11 cellular contexts compared by ENCODE assay signal in genomic region chr13:59745395-59745788, GRCh38.
DNase-seq lines count a peak whose midpoint lies in the region; ATAC-seq and TF ChIP-seq lines count a peak whose summit lies in the region.
"Had no signal": no experiment of that assay in that cellular context is flagged by ENCODE, and none has a peak within 500 bp of the region (broad histone marks: within the 10 kb centered on the region; RNA-seq: fewer than 3 reads in every experiment).

No MANE protein-coding gene starts in this region.

- H4K5ac ChIP-seq in IMR-90 (ENCODE audit: low read depth, low read length) = no peak overlapping the region

- dilution Hi-C loops in IMR-90 (cut with HindIII; ENCODE audit: low sequenced_read_pairs, unreplicated experiment) = no loop called here

- intact Hi-C loops in IMR-90 (cut with micrococcal nuclease) (no loop called here), right cardiac atrium (cut with DNase I) (no loop called here)

- H3K9me3 ChIP-seq in IMR-90 (ENCODE audit: control insufficient read depth, insufficient read depth, low read length) = no peaks in the 10 kb centered on the region
- no peaks in the 10 kb centered on the region for H3K9me3 ChIP-seq in hepatocyte (ENCODE audit: low read depth)
- no peaks in the 10 kb centered on the region for H3K9me3 ChIP-seq in right cardiac atrium (ENCODE audit: control insufficient read depth, low read length)

- H2AK9ac ChIP-seq in IMR-90 (replicated peaks; ENCODE audit: low read depth, low read length, poor library complexity) = no peak overlapping the region

- H3K9me2 ChIP-seq in hepatocyte (replicated peaks; ENCODE audit: insufficient read depth) = no peaks in the 10 kb centered on the region

- H3K18ac ChIP-seq in IMR-90 (ENCODE audit: low read depth, low read length) = no peak overlapping the region

- H4K20me1 ChIP-seq in IMR-90 (ENCODE audit: insufficient read depth, low read length) = no peaks in the 10 kb centered on the region
- no peaks in the 10 kb centered on the region for H4K20me1 ChIP-seq in hepatocyte (ENCODE audit: insufficient read depth, poor library complexity, severe bottlenecking)

- H4K8ac ChIP-seq in IMR-90 (ENCODE audit: low read depth in 2 of 2, low read length in 2 of 2) = no peak overlapping the region

- BruUV-seq in IMR-90 (replicated peaks; lab: Mats Ljungman, UMichigan) = no TSS peak

- TF ChIP-seq POLR2A in IMR-90 (IDR thresholded peaks at IDR 0.05; ENCODE audit: low read depth, low read length) = no peak

- no peak overlapping the region for H2AFZ ChIP-seq in IMR-90 (replicated peaks; ENCODE audit: low read length, poor library complexity)
- peak overlapping the region; percentile 33 for H2AFZ ChIP-seq in hepatocyte

- CTCF ChIA-PET in IMR-90 (lab: Yijun Ruan, JAX) = no interaction called here

- H3K9ac ChIP-seq in IMR-90 (ENCODE audit: low read depth, low read length) = no peak overlapping the region

- H3K23ac ChIP-seq in IMR-90 (ENCODE audit: low read depth, low read length) = no peak overlapping the region

- H2BK20ac ChIP-seq in IMR-90 (ENCODE audit: low read depth, low read length) = no peak overlapping the region

- H3K9me1 ChIP-seq in IMR-90 (ENCODE audit: insufficient read depth, low read length) = 0 out of 2 replicates have a peak, but pooled peaks cover 2% of the 10 kb centered on the region

- H4K91ac ChIP-seq in IMR-90 (ENCODE audit: insufficient read depth, low read depth, low read length) = no peak overlapping the region

- no peaks in the 10 kb centered on the region for H3K27me3 ChIP-seq in IMR-90 (ENCODE audit: control insufficient read depth, insufficient read depth, low read length)
- no peaks in the 10 kb centered on the region for H3K27me3 ChIP-seq in hepatocyte
- H3K27me3 ChIP-seq in right cardiac atrium (ENCODE audit: control insufficient read depth, insufficient read depth) = no peaks in the 10 kb centered on the region

- TF ChIP-seq CTCF in IMR-90 (conservative IDR thresholded peaks at IDR 0.05; ENCODE audit: low read depth, low read length) = no peak
- no peak for TF ChIP-seq CTCF in hepatocyte (IDR thresholded peaks at IDR 0.05; ENCODE audit: poor library complexity)

- no peak overlapping the region for H3K14ac ChIP-seq in IMR-90 (replicated peaks; ENCODE audit: low read depth, low read length)

- peaks cover 3 to 6% of the 10 kb centered on the region in 2 experiments; a peak in 2 of 4 replicates for H3K79me1 ChIP-seq in IMR-90 (ENCODE audit: low read depth in 1 of 2, low read length in 2 of 2)

- H2BK120ac ChIP-seq in IMR-90 (ENCODE audit: low read depth, low read length) = no peak overlapping the region; the same call in 1 of the 2 replicates

- H3K4me2 ChIP-seq in IMR-90 (ENCODE audit: low read depth, low read length) (peak overlapping the region; percentile 45), hepatocyte (peak overlapping the region; percentile 42)

- peak; percentile 28 for DNase-seq in Caki2 (ENCODE audit: low read depth)
- DNase-seq in IMR-90 = peak; percentile 78
- peak; percentile 16 for DNase-seq in hepatocyte (ENCODE audit: low spot score)
- DNase-seq in activated gamma-delta T cell (lab: John Stamatoyannopoulos, UW) = no peak
- no peak for DNase-seq in NCI-H82 (lab: John Stamatoyannopoulos, UW)
- no peak for DNase-seq in right cardiac atrium
- DNase-seq in NCI-H446 (lab: John Stamatoyannopoulos, UW) = no peak
- DNase-seq: AML-193, Karpas-422, T-cell had no signal

- H3K27ac ChIP-seq in IMR-90 (ENCODE audit: insufficient read depth, low read length) = no peak overlapping the region
- H3K27ac ChIP-seq in hepatocyte = peak overlapping the region; percentile 47
- H3K27ac ChIP-seq in right cardiac atrium (ENCODE audit: low read length) = no peak overlapping the region

- ATAC-seq in GM21717 (IDR thresholded peaks at IDR 0.05; ENCODE audit: unreplicated experiment) (peak; percentile 23), IMR-90 (ENCODE audit: low read depth) (peak; percentile 68), right cardiac atrium (no peak)
- ATAC-seq: T-cell had no signal

- WGBS in IMR-90 (ENCODE audit: extremely low coverage in 2 of 2, insufficient read length in 1 of 2), 2 experiments = no CpG with 5 or more reads among the region's 1 CpG
- WGBS in hepatocyte (ENCODE audit: low lambda C conversion rate, missing lambda C conversion rate) = 57% methylated on average over 1 of the region's 1 CpG
- 67% methylated on average over 1 of the region's 1 CpG for WGBS in right cardiac atrium

- H3K79me2 ChIP-seq in hepatocyte = no peaks in the 10 kb centered on the region

- in situ Hi-C loops in Caki2 (cut with HindIII; ENCODE audit: low pct_unique_long_range_greater_than_20kb, low sequenced_read_pairs) = no loop called here
- in situ Hi-C loops in IMR-90 (cut with MboI; ENCODE audit: low sequenced_read_pairs) = no loop called here

- H2BK15ac ChIP-seq in IMR-90 (ENCODE audit: low read depth, low read length) = no peak overlapping the region

- POLR2A ChIA-PET in IMR-90 (lab: Charles Lee; ENCODE audit: unreplicated experiment) = no interaction called here

- no peak for TF ChIP-seq RAD21 in IMR-90 (IDR thresholded peaks at IDR 0.05; ENCODE audit: low read length)

- no peak overlapping the region for H3K4me3 ChIP-seq in IMR-90 (ENCODE audit: insufficient read depth, low read depth, low read length)
- no peak overlapping the region for H3K4me3 ChIP-seq in hepatocyte
- H3K4me3 ChIP-seq in right cardiac atrium (ENCODE audit: low read length) = no peak overlapping the region

- no peak overlapping the region for H3K4ac ChIP-seq in IMR-90 (ENCODE audit: low read depth, low read length)

- H2AK5ac ChIP-seq in IMR-90 (ENCODE audit: low read depth, low read length) = no peak overlapping the region

- H3K36me3 ChIP-seq in IMR-90 (ENCODE audit: control insufficient read depth, insufficient read depth, low read length) (no peaks in the 10 kb centered on the region), hepatocyte (replicated peaks; ENCODE audit: insufficient read depth, low read depth) (no peaks in the 10 kb centered on the region)

- no peak overlapping the region for H3K56ac ChIP-seq in IMR-90 (ENCODE audit: extremely low read depth, insufficient read depth, low read length)

- peaks cover 5% of the 10 kb centered on the region for H3K4me1 ChIP-seq in IMR-90 (ENCODE audit: control insufficient read depth, insufficient read depth, low read length)
- peaks cover 8% of the 10 kb centered on the region for H3K4me1 ChIP-seq in hepatocyte (ENCODE audit: insufficient read depth)
- H3K4me1 ChIP-seq in right cardiac atrium (ENCODE audit: control insufficient read depth, insufficient read depth, low read length) = no peaks in the 10 kb centered on the region

- peak overlapping the region; percentile 71 for H2BK5ac ChIP-seq in IMR-90 (ENCODE audit: low read depth, low read length, poor library complexity, severe bottlenecking)

TF ChIP-seq in IMR-90, 13 proteins besides CTCF, POLR2A, EP300 and RAD21:
- TF ChIP-seq CHD1 (IDR thresholded peaks at IDR 0.05; ENCODE audit: low read depth, low read length) = no peak
- TF ChIP-seq CEBPB (IDR thresholded peaks at IDR 0.05; ENCODE audit: low read depth, low read length) = peak; percentile 55; the same call in 1 of the 2 replicates

Comparison
In these comparisons a context has a peak if more than half of its experiments do, and no peak if none do; other contexts are left out.
1. DNase-seq: peak in Caki2 (single experiment), IMR-90 (single experiment) and hepatocyte (single experiment); none in activated gamma-delta T cell (single experiment), NCI-H82 (single experiment), right cardiac atrium (0 of 3) and NCI-H446 (0 of 2).
2. ATAC-seq: peak in GM21717 (single experiment) and IMR-90 (single experiment); none in right cardiac atrium (0 of 2).